Comparison of ENCODE assay signal across 34 cellular contexts in genomic region chr9:80622508-80622907, GRCh38.
"Had no signal": no experiment of that assay in that cellular context is flagged by ENCODE, and none has a peak within 500 bp of the region (broad histone marks: within the 10 kb centered on the region; RNA-seq: fewer than 3 reads in every experiment).

No MANE protein-coding gene starts in this region.

- H3K9me3 ChIP-seq: MG63 had no signal

- DNase-seq: Karpas-422, Kasumi-1, MG63, MM.1S, MV-4-11, NCI-H1048, NCI-H1092, NCI-H1092 treated with DMSO at 0.1 percent for 48 hours, NCI-H1105, NCI-H1105 treated with DMSO at 0.1 percent for 48 hours, NCI-H1417, NCI-H1417 treated with DMSO at 0.1 percent for 48 hours, NCI-H1436, NCI-H1436 treated with DMSO at 0.1 percent for 48 hours, NCI-H146, NCI-H1694, NCI-H1694 treated with DMSO at 0.1 percent for 48 hours, NCI-H187, NCI-H187 treated with DMSO at 0.1 percent for 48 hours, NCI-H1930, NCI-H2029, NCI-H2029 treated with DMSO at 0.1 percent for 48 hours, NCI-H2081, NCI-H2081 treated with DMSO at 0.1 percent for 48 hours, NCI-H2107, NCI-H2171, NCI-H2171 treated with DMSO at 0.1 percent for 48 hours, NCI-H2227 treated with DMSO at 0.1 percent for 48 hours, NCI-H226, NCI-H345, NCI-H446, NCI-H446 treated with DMSO at 0.1 percent for 48 hours, NCI-H510A, NCI-H510A treated with DMSO at 0.1 percent for 48 hours had no signal

- H3K4me3 ChIP-seq: MG63 had no signal

- H3K36me3 ChIP-seq: MG63 had no signal

- H3K27me3 ChIP-seq: MG63 had no signal
